Comparison of ENCODE assay signal across 8 cellular contexts in the genomic region with DNA sequence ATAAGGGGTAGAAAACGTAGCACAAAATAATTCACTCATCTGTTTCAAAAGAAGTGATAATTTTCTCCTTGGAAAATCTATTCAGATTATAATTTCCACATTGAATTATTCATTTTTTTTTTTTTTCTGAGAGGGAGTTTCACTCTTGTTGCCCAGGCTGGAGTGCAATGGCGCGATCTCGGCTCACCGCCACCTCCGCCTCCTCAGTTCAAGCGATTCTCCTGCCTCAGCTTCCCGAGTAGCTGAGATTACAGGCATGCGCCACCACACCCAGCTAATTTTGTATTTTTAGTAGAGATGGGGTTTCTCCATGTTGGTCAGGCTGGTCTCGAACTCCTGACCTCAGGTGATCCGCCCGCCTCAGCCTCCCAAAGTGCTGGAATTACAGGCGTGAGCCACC. TPM values are rescaled to one million over a fixed set of nuclear protein-coding genes. Genes with fewer than 3 reads are reported as not detected.
DNase-seq lines count a peak whose midpoint lies in the region; ATAC-seq and TF ChIP-seq lines count a peak whose summit lies in the region.
"Not testable (repeated sequence)": the region's sequence is repeated elsewhere in the genome, so short reads cannot be mapped to it uniquely, and the experiment has no call there.

No MANE protein-coding gene starts in this region.

- not testable (repeated sequence) for TF ChIP-seq EP300 in neural cell (conservative IDR thresholded peaks at IDR 0.05; ENCODE audit: poor library complexity, severe bottlenecking)

- H3K36me3 Mint-ChIP-seq in activated naive CD4-positive, alpha-beta T cell treated with anti-CD3 and anti-CD28 coated beads, Interleukin-2, amount 50 U/mL, for 24 hours; endothelial cell (ENCODE audit: low read depth, unreplicated experiment); stimulated activated effector memory CD8-positive, alpha-beta T cell treated with anti-CD3 and anti-CD28 coated beads, Interleukin-12 subunit alpha, Interleukin-12 subunit beta, amount 100 ng/mL, for 72 hours: not testable (repeated sequence)

- peak overlapping the region; percentile 68 for H2AFZ ChIP-seq in Karpas-422 (ENCODE audit: low read length)
- H2AFZ ChIP-seq in neural cell (ENCODE audit: low read depth, low read length), result not testable (repeated sequence)

- not testable (repeated sequence) for H3K9me2 ChIP-seq in Karpas-422 (replicated peaks; ENCODE audit: insufficient read depth, low read length); neural cell (ENCODE audit: insufficient read depth, low read length)

- H3K27me3 Mint-ChIP-seq in activated naive CD4-positive, alpha-beta T cell treated with anti-CD3 and anti-CD28 coated beads, Interleukin-2, amount 50 U/mL, for 24 hours; endothelial cell (ENCODE audit: unreplicated experiment): not testable (repeated sequence)

- H3K4me3 Mint-ChIP-seq in activated naive CD4-positive, alpha-beta T cell treated with anti-CD3 and anti-CD28 coated beads, Interleukin-2, amount 50 U/mL, for 24 hours, result peak overlapping the region; percentile 89
- H3K4me3 Mint-ChIP-seq in endothelial cell (ENCODE audit: unreplicated experiment), result peak overlapping the region; percentile 90
- peak overlapping the region; percentile 79 for H3K4me3 Mint-ChIP-seq in stimulated activated effector memory CD8-positive, alpha-beta T cell treated with anti-CD3 and anti-CD28 coated beads, Interleukin-12 subunit alpha, Interleukin-12 subunit beta, amount 100 ng/mL, for 72 hours

- peaks cover 0 to 21% (median 7%) of the 10 kb centered on the region in 11 experiments; a peak in 7 of 22 replicates for H4K20me1 ChIP-seq in BLaER1 treated with 17β-estradiol and CSF1 and Interleukin-3, amounts not matched to agents 10 nM and 100 nM
- H4K20me1 ChIP-seq in Karpas-422 (ENCODE audit: insufficient read depth, low read depth, low read length), result peaks cover 11% of the 10 kb centered on the region; the same call in 1 of the 2 replicates
- not testable (repeated sequence) for H4K20me1 ChIP-seq in neural cell (ENCODE audit: insufficient read depth)

- H3K9ac ChIP-seq in BLaER1 treated with 17β-estradiol and CSF1 and Interleukin-3, amounts not matched to agents 10 nM and 100 nM, result peak overlapping the region in 9 of 11 experiments; percentile 92 to 97 (median 95); a peak in 12 of 22 replicates
- peak overlapping the region; percentile 68 for H3K9ac ChIP-seq in Karpas-422 (ENCODE audit: low read length)
- not testable (repeated sequence) for H3K9ac ChIP-seq in iPS-20b (ENCODE audit: low read depth, low read length)
- H3K9ac ChIP-seq in neural cell (ENCODE audit: low read length), result peak overlapping the region; percentile 82

- H3K4me1 ChIP-seq in BLaER1 treated with 17β-estradiol and CSF1 and Interleukin-3, amounts not matched to agents 10 nM and 100 nM, result peaks cover 41 to 71% (median 54%) of the 10 kb centered on the region in 10 experiments
- H3K4me1 ChIP-seq in Karpas-422 (ENCODE audit: low read length), result peaks cover 25% of the 10 kb centered on the region
- peaks cover 36% of the 10 kb centered on the region for H3K4me1 ChIP-seq in iPS-20b (ENCODE audit: insufficient read depth, low read length)

- H3K4me1 Mint-ChIP-seq in activated naive CD4-positive, alpha-beta T cell treated with anti-CD3 and anti-CD28 coated beads, Interleukin-2, amount 50 U/mL, for 24 hours, result peaks cover 38% of the 10 kb centered on the region
- peaks cover 52% of the 10 kb centered on the region for H3K4me1 Mint-ChIP-seq in endothelial cell (ENCODE audit: unreplicated experiment)
- peaks cover 39% of the 10 kb centered on the region for H3K4me1 Mint-ChIP-seq in stimulated activated effector memory CD8-positive, alpha-beta T cell treated with anti-CD3 and anti-CD28 coated beads, Interleukin-12 subunit alpha, Interleukin-12 subunit beta, amount 100 ng/mL, for 72 hours

- DNase-seq in Karpas-422; endothelial cell (ENCODE audit: low spot score); stimulated activated effector memory CD8-positive, alpha-beta T cell treated with anti-CD3 and anti-CD28 coated beads, Interleukin-12 subunit alpha, Interleukin-12 subunit beta, amount 100 ng/mL, for 72 hours (ENCODE audit: low spot score in 2 of 2): not testable (repeated sequence)

- TF ChIP-seq RAD21 in neural cell (conservative IDR thresholded peaks at IDR 0.05), result not testable (repeated sequence)

- H3K4me3 ChIP-seq in BLaER1 treated with 17β-estradiol and CSF1 and Interleukin-3, amounts not matched to agents 10 nM and 100 nM, result peak overlapping the region; percentile 73 to 90 (median 85); a peak in 15 of 20 replicates
- H3K4me3 ChIP-seq in Karpas-422 (ENCODE audit: low read length) (peak overlapping the region; percentile 66; the same call in 1 of the 2 replicates), iPS-20b (ENCODE audit: low read length) (peak overlapping the region; percentile 92; the same call in 1 of the 2 replicates), neural cell (ENCODE audit: low read length) (peak overlapping the region; percentile 70)

- not testable (repeated sequence) for H3F3A ChIP-seq in neural cell (ENCODE audit: insufficient read depth, low read length, poor library complexity, severe bottlenecking)

- not testable (repeated sequence) for H3K79me2 ChIP-seq in Karpas-422 (ENCODE audit: low read length)
- peaks cover 36% of the 10 kb centered on the region for H3K79me2 ChIP-seq in neural cell (replicated peaks; ENCODE audit: insufficient read depth, low read length)

- not testable (repeated sequence) for H3K36me3 ChIP-seq in BLaER1 treated with 17β-estradiol and CSF1 and Interleukin-3, amounts not matched to agents 10 nM and 100 nM; Karpas-422 (ENCODE audit: insufficient read depth, low read length); iPS-20b (ENCODE audit: insufficient read depth, low read depth, low read length); neural cell (ENCODE audit: insufficient read depth, low read length)

- not testable (repeated sequence) for ATAC-seq in stimulated activated effector memory CD8-positive, alpha-beta T cell treated with anti-CD3 and anti-CD28 coated beads, Interleukin-12 subunit alpha, Interleukin-12 subunit beta, amount 100 ng/mL, for 72 hours

- peak overlapping the region in 8 of 11 experiments; percentile 89 to 97 (median 92); a peak in 10 of 22 replicates for H3K27ac ChIP-seq in BLaER1 treated with 17β-estradiol and CSF1 and Interleukin-3, amounts not matched to agents 10 nM and 100 nM
- H3K27ac ChIP-seq in Karpas-422 (ENCODE audit: low read length); iPS-20b (ENCODE audit: low read length): not testable (repeated sequence)
- H3K27ac ChIP-seq in VCaP, result peak overlapping the region; percentile 95
- peak overlapping the region; percentile 97 for H3K27ac ChIP-seq in neural cell (ENCODE audit: low read length)

- peak overlapping the region; percentile 64 to 88 (median 78); a peak in 21 of 22 replicates for H3K4me2 ChIP-seq in BLaER1 treated with 17β-estradiol and CSF1 and Interleukin-3, amounts not matched to agents 10 nM and 100 nM
- peak overlapping the region; percentile 78 for H3K4me2 ChIP-seq in Karpas-422 (ENCODE audit: low read depth, low read length, poor library complexity, severe bottlenecking)
- peak overlapping the region; percentile 94 for H3K4me2 ChIP-seq in neural cell (ENCODE audit: low read length)

- not testable (repeated sequence) for H3K27me3 ChIP-seq in BLaER1 treated with 17β-estradiol and CSF1 and Interleukin-3, amounts not matched to agents 10 nM and 100 nM; Karpas-422 (ENCODE audit: low read length); iPS-20b (ENCODE audit: insufficient read depth, low read length); neural cell (ENCODE audit: insufficient read depth, low read depth, low read length)

- H3K27ac Mint-ChIP-seq in activated naive CD4-positive, alpha-beta T cell treated with anti-CD3 and anti-CD28 coated beads, Interleukin-2, amount 50 U/mL, for 24 hours; stimulated activated effector memory CD8-positive, alpha-beta T cell treated with anti-CD3 and anti-CD28 coated beads, Interleukin-12 subunit alpha, Interleukin-12 subunit beta, amount 100 ng/mL, for 72 hours: not testable (repeated sequence)
- H3K27ac Mint-ChIP-seq in endothelial cell (ENCODE audit: unreplicated experiment), result peak overlapping the region; percentile 85

- TF ChIP-seq CTCF in VCaP (conservative IDR thresholded peaks at IDR 0.05); endothelial cell (IDR thresholded peaks at IDR 0.05; ENCODE audit: unreplicated experiment); neural cell (IDR thresholded peaks at IDR 0.05; ENCODE audit: poor library complexity, severe bottlenecking): not testable (repeated sequence)

- H3K9me3 ChIP-seq in BLaER1 treated with 17β-estradiol and CSF1 and Interleukin-3, amounts not matched to agents 10 nM and 100 nM (replicated peaks in 1 of 11); Karpas-422 (ENCODE audit: low read length); iPS-20b (ENCODE audit: insufficient read depth, low read depth, low read length); neural cell (ENCODE audit: low read length): not testable (repeated sequence)

- H3K9me3 Mint-ChIP-seq in activated naive CD4-positive, alpha-beta T cell treated with anti-CD3 and anti-CD28 coated beads, Interleukin-2, amount 50 U/mL, for 24 hours; endothelial cell (ENCODE audit: unreplicated experiment); stimulated activated effector memory CD8-positive, alpha-beta T cell treated with anti-CD3 and anti-CD28 coated beads, Interleukin-12 subunit alpha, Interleukin-12 subunit beta, amount 100 ng/mL, for 72 hours: not testable (repeated sequence)

RNA-seq across cellular contexts. Expression of a gene that starts 1.3 kb away (rescaled TPM):
- total RNA-seq in Karpas-422 (2014; rRNA removed; shearing (Covaris generic); ENCODE audit: low replicate concordance), result 55.2 and 79.9 TPM in 2 replicates
- 115 TPM for total RNA-seq in endothelial cell (ENCODE audit: unreplicated experiment)
- polyA plus RNA-seq in neural cell, result 21.0 and 56.1 TPM in 2 replicates
- 736 and 1,031 TPM in 2 replicates for polyA minus RNA-seq in neural cell

RNA-seq across cellular contexts. Expression of a gene that starts 59.7 kb away (rescaled TPM):
- total RNA-seq in Karpas-422 (2014; rRNA removed; shearing (Covaris generic); ENCODE audit: low replicate concordance), result 1,044 and 1,347 TPM in 2 replicates
- total RNA-seq in endothelial cell (ENCODE audit: unreplicated experiment), result 626 TPM
- polyA plus RNA-seq in neural cell, result 199 and 260 TPM in 2 replicates
- polyA minus RNA-seq in neural cell, result 206 and 231 TPM in 2 replicates
